ENCODE assay signal across 5 cellular contexts in genomic region chr2:15911270-15911669, GRCh38. TPM values are rescaled to one million over a fixed set of nuclear protein-coding genes. Genes with fewer than 3 reads are reported as not detected.
"Had no signal": no experiment of that assay in that cellular context is flagged by ENCODE, and none has a peak within 500 bp of the region (broad histone marks: within the 10 kb centered on the region; RNA-seq: fewer than 3 reads in every experiment).

No MANE protein-coding gene starts in this region.

RNA-seq across cellular contexts. Expression of gene MYCN, which starts 29.1 kb away (rescaled TPM):
- total RNA-seq: GM23248, H4, HT-29, IMR-90, K562 had no signal
- polyA plus RNA-seq: GM23248, IMR-90, K562 had no signal
